Comparison of ENCODE assay signal across 25 cellular contexts in the genomic region with DNA sequence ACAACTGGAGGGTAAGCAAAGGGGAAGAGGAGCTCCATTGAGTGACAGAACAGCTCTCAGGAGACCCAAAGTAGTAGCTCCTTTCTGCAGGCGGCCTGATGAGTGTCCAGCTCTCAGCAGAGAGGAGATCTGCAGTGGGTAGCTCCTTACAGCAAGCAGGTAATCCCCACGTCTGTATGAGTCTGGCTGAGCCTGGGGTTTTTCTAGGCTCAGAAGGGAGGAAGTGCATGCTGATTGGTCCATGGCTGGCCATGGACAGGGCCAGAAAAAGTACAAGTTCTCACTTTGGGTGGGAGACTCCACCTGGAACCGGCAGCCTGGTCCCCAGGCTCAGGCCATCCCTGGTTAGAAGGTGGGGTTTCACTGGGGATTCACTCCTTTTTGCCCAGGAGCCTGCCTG.
"Had no signal": no experiment of that assay in that cellular context is flagged by ENCODE, and none has a peak within 500 bp of the region (broad histone marks: within the 10 kb centered on the region; RNA-seq: fewer than 3 reads in every experiment).

No MANE protein-coding gene starts in this region.

- H3K9me3 Mint-ChIP-seq: activated T-cell treated with anti-CD3 and anti-CD28 coated beads, Interleukin-2, amount 50 U/mL, for 24 hours; activated T-helper 1 cell treated with anti-CD3 and anti-CD28 coated beads, Interleukin-12 subunit alpha, Interleukin-12 subunit beta, Interleukin-2, Interleukin-4 antibody, amounts not matched to agents 30 ng/mL and 10 ng/mL and 1 ng/mL, durations not matched to agents 14 hours and 24 hours and 36 hours; brain had no signal

- H3K4me3 ChIP-seq: cardiac muscle cell, Peyer's patch, SJSA1 had no signal

- H3K9me3 ChIP-seq: Peyer's patch, SJSA1 had no signal

- ATAC-seq: activated CD8-positive, alpha-beta T cell treated with anti-CD3 and anti-CD28 coated beads, Interleukin-2, amount 10 ng/mL, durations not matched to agents 7 days and 5 days; SK-N-SH treated with all-trans-retinoic acid at 6 μM for 48 hours had no signal

- H3K27me3 Mint-ChIP-seq: activated naive CD8-positive, alpha-beta T cell; activated T-cell treated with anti-CD3 and anti-CD28 coated beads, Interleukin-2, amount 50 U/mL, for 24 hours; brain had no signal

- DNase-seq: activated CD4-positive, alpha-beta T cell treated with anti-CD3 and anti-CD28 coated beads for 48 hours; activated CD4-positive, alpha-beta T cell treated with anti-CD3 and anti-CD28 coated beads, Interleukin-2, amount 50 U/mL, for 4 hours; activated CD4-positive, CD25-positive, alpha-beta regulatory T cell treated with anti-CD3 and anti-CD28 coated beads, Interleukin-2, amount 50 U/mL, for 72 hours; activated CD8-positive, alpha-beta T cell treated with anti-CD3 and anti-CD28 coated beads, Interleukin-2, amount 10 ng/mL, durations not matched to agents 7 days and 5 days; activated effector memory CD4-positive, alpha-beta T cell treated with Interleukin-2 at 50 U/mL for 16 hours; activated naive CD4-positive, alpha-beta T cell; activated T-cell treated with anti-CD3 and anti-CD28 coated beads, Interleukin-2, amount 50 U/mL, for 24 hours; cerebellar nuclear complex; KG1; NCI-H1092 treated with DMSO at 0.1 percent for 48 hours; NCI-H1417 treated with DMSO at 0.1 percent for 48 hours; NCI-H1694; NCI-H2029 treated with DMSO at 0.1 percent for 48 hours; NCI-H510A treated with DMSO at 0.1 percent for 48 hours; NK-92 treated with Interleukin-12 subunit alpha and Interleukin-12 subunit beta, amount 100 ng/mL, for 24 hours; OCI-M1; Peyer's patch; SW 1271 had no signal

- H3K27ac Mint-ChIP-seq: activated CD8-positive, alpha-beta T cell treated with anti-CD3 and anti-CD28 coated beads, Interleukin-2, amount 10 ng/mL, durations not matched to agents 7 days and 5 days; activated naive CD8-positive, alpha-beta T cell; activated T-cell treated with anti-CD3 and anti-CD28 coated beads, Interleukin-2, amount 50 U/mL, for 24 hours; activated T-helper 1 cell treated with anti-CD3 and anti-CD28 coated beads, Interleukin-12 subunit alpha, Interleukin-12 subunit beta, Interleukin-2, Interleukin-4 antibody, amounts not matched to agents 30 ng/mL and 10 ng/mL and 1 ng/mL, durations not matched to agents 14 hours and 24 hours and 36 hours had no signal

- FAIRE-seq: astrocyte had no signal

- H3K27me3 ChIP-seq: cardiac muscle cell, Peyer's patch, SJSA1 had no signal

- H3K4me3 Mint-ChIP-seq: activated CD8-positive, alpha-beta T cell treated with anti-CD3 and anti-CD28 coated beads, Interleukin-2, amount 10 ng/mL, durations not matched to agents 7 days and 5 days; activated naive CD8-positive, alpha-beta T cell; activated T-cell treated with anti-CD3 and anti-CD28 coated beads, Interleukin-2, amount 50 U/mL, for 24 hours; activated T-helper 1 cell treated with anti-CD3 and anti-CD28 coated beads, Interleukin-12 subunit alpha, Interleukin-12 subunit beta, Interleukin-2, Interleukin-4 antibody, amounts not matched to agents 30 ng/mL and 10 ng/mL and 1 ng/mL, durations not matched to agents 14 hours and 24 hours and 36 hours; brain had no signal

- H3K36me3 ChIP-seq: cardiac muscle cell, SJSA1 had no signal

- H3K4me1 ChIP-seq: Peyer's patch had no signal
